16 cellular contexts compared by ENCODE assay signal in the genomic region with DNA sequence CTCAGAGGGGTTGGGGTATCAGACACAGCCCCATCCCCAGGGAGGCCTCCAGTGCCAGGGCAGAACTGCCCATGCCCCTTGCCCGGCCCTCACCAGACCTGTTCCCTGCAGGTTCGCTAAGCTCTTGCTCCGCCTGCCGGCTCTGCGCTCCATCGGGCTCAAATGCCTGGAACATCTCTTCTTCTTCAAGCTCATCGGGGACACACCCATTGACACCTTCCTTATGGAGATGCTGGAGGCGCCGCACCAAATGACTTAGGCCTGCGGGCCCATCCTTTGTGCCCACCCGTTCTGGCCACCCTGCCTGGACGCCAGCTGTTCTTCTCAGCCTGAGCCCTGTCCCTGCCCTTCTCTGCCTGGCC.
DNase-seq lines count a peak whose midpoint lies in the region; ATAC-seq, FAIRE-seq and TF ChIP-seq lines count a peak whose summit lies in the region.
"Had no signal": no experiment of that assay in that cellular context is flagged by ENCODE, and none has a peak within 500 bp of the region (broad histone marks: within the 10 kb centered on the region; RNA-seq: fewer than 3 reads in every experiment).

No MANE protein-coding gene starts in this region.

- H3K27ac ChIP-seq in Peyer's patch (peak overlapping the region in 3 of 4 donors; percentile 62 to 89 (median 63)), breast epithelium (peak overlapping the region; percentile 25 to 95), lower lobe of right lung (peak overlapping the region; percentile 77), stomach (peak overlapping the region in 4 of 5 donors; percentile 78 to 91 (median 89))
- H3K27ac ChIP-seq: BLaER1 had no signal

- H3K27me3 ChIP-seq in Peyer's patch = no peaks in the 10 kb centered on the region
- H3K27me3 ChIP-seq in breast epithelium = no peaks in the 10 kb centered on the region
- H3K27me3 ChIP-seq in lower lobe of right lung (ENCODE audit: low read depth) = no peaks in the 10 kb centered on the region
- H3K27me3 ChIP-seq in stomach = peaks cover 0 to under 1% (median 0%) of the 10 kb centered on the region in 3 donors
- H3K27me3 ChIP-seq: BLaER1 had no signal

- no peak for TF ChIP-seq EP300 in stomach (IDR thresholded peaks at IDR 0.05)

- no peak for FAIRE-seq in D721Med (lab: Jason Lieb, UNC)
- FAIRE-seq: GM12878 had no signal

- H3K36me3 ChIP-seq in Peyer's patch (peaks cover 0 to 37% (median 0%) of the 10 kb centered on the region in 3 donors), breast epithelium (no peaks in the 10 kb centered on the region), lower lobe of right lung (peaks cover 54% of the 10 kb centered on the region), stomach (peaks cover 14 to 50% (median 40%) of the 10 kb centered on the region in 4 donors)

- no peak overlapping the region for H3K4me3 ChIP-seq in Peyer's patch
- no peak overlapping the region for H3K4me3 ChIP-seq in breast epithelium
- H3K4me3 ChIP-seq in lower lobe of right lung = no peak overlapping the region
- H3K4me3 ChIP-seq in stomach = no peak overlapping the region
- H3K4me3 ChIP-seq: BLaER1, GM12878 had no signal

- no peaks in the 10 kb centered on the region for H3K9me3 ChIP-seq in Peyer's patch
- H3K9me3 ChIP-seq in breast epithelium = no peaks in the 10 kb centered on the region
- no peaks in the 10 kb centered on the region for H3K9me3 ChIP-seq in lower lobe of right lung
- H3K9me3 ChIP-seq in stomach = no peaks in the 10 kb centered on the region
- H3K9me3 ChIP-seq: BLaER1, SK-N-SH had no signal

- TF ChIP-seq POLR2A in Peyer's patch (IDR thresholded peaks at IDR 0.05) (no peak), breast epithelium (IDR thresholded peaks at IDR 0.05) (no peak), stomach (IDR thresholded peaks at IDR 0.05) (no peak)

- intact Hi-C loops in breast epithelium (cut with DNase I; ENCODE audit: low total_unique reads) = loop anchor here (10.0 kb wide), 1 partner anchor 112 kb away; a partner anchor contains a TSS
- intact Hi-C loops in lower lobe of right lung (cut with DNase I) = no loop called here
- intact Hi-C loops in stomach (cut with DNase I; ENCODE audit: low total_unique reads) = loop anchor here (10.0 kb wide), 1 partner anchor 102 kb away; no protein-coding TSS in a partner anchor
- intact Hi-C loops in posterior cingulate gyrus (cut with DNase I) = no loop called here

- no peak for ATAC-seq in lower lobe of right lung
- ATAC-seq: GM12878 had no signal

- TF ChIP-seq CTCF in Peyer's patch (IDR thresholded peaks at IDR 0.05) (no peak), breast epithelium (IDR thresholded peaks at IDR 0.05) (no peak), lower lobe of right lung (IDR thresholded peaks at IDR 0.05) (no peak), stomach (IDR thresholded peaks at IDR 0.05) (no peak), D721Med (IDR thresholded peaks at IDR 0.05; ENCODE audit: insufficient read depth, missing control alignments) (no peak)

- H3K4me1 ChIP-seq in Peyer's patch = peaks cover 0 to 44% (median 8%) of the 10 kb centered on the region in 4 donors
- H3K4me1 ChIP-seq in breast epithelium = peaks cover 19 to 59% of the 10 kb centered on the region in 2 donors
- peaks cover 71% of the 10 kb centered on the region for H3K4me1 ChIP-seq in lower lobe of right lung
- H3K4me1 ChIP-seq in stomach = peaks cover 67 to 81% (median 73%) of the 10 kb centered on the region in 4 donors

- WGBS in stomach, 5 donors = 74 to 85% (median 81%) methylated on average over 11 to 12 of the region's 12 CpGs

- DNase-seq in Peyer's patch = no peak
- no peak for DNase-seq in breast epithelium (ENCODE audit: low spot score in 2 of 2)
- no peak for DNase-seq in lower lobe of right lung
- DNase-seq in stomach = no peak
- no peak for DNase-seq in NCI-H2029 (lab: John Stamatoyannopoulos, UW)
- no peak for DNase-seq in NCI-H187 (lab: John Stamatoyannopoulos, UW)
- DNase-seq in posterior cingulate gyrus = no peak
- DNase-seq in D721Med (ENCODE audit: insufficient read length, low spot score) = no peak
- DNase-seq: cerebellar nuclear complex; mesendoderm; NCI-H1048; NCI-H2227 treated with DMSO at 0.1 percent for 48 hours; SK-N-SH; stimulated activated CD8-positive, alpha-beta memory T cell treated with anti-CD3 and anti-CD28 coated beads, Interleukin-4, amount 100 ng/mL, for 48 hours had no signal

Comparison
In these comparisons a context has a peak if more than half of its experiments do, and no peak if none do; other contexts are left out.
1. intact Hi-C loops: an anchor here in breast epithelium (10.0 kb wide) and stomach (10.0 kb wide); none called in lower lobe of right lung and posterior cingulate gyrus.